In genomic region chr9:81103597-81104471, GRCh38 we compare ENCODE assay signal across 11 cellular contexts.
DNase-seq lines count a peak whose midpoint lies in the region; ATAC-seq and TF ChIP-seq lines count a peak whose summit lies in the region.
"Had no signal": no experiment of that assay in that cellular context is flagged by ENCODE, and none has a peak within 500 bp of the region (broad histone marks: within the 10 kb centered on the region; RNA-seq: fewer than 3 reads in every experiment).

No MANE protein-coding gene starts in this region.

- intact Hi-C loops in right lobe of liver (cut with DNase I), result no loop called here

- no peaks in the 10 kb centered on the region for H3K9me3 ChIP-seq in right lobe of liver

- peaks cover 3 to 17% (median 8%) of the 10 kb centered on the region in 5 experiments for H3K9me3 Mint-ChIP-seq in brain
- H3K9me3 Mint-ChIP-seq in activated naive CD8-positive, alpha-beta T cell treated with anti-CD3 and anti-CD28 coated beads for 36 hours, result no peaks in the 10 kb centered on the region

- CTCF ChIA-PET in GM10248 (lab: Yijun Ruan, JAX), result interaction anchor here (1.2 kb wide), 1 partner anchor 9 kb away, joined by 4 read pairs; no protein-coding TSS in a partner anchor

- H3K27me3 Mint-ChIP-seq in brain, result peaks cover 11% of the 10 kb centered on the region
- no peaks in the 10 kb centered on the region for H3K27me3 Mint-ChIP-seq in activated naive CD8-positive, alpha-beta T cell treated with anti-CD3 and anti-CD28 coated beads for 36 hours

- TF ChIP-seq POLR2A in right lobe of liver (IDR thresholded peaks at IDR 0.05), result no peak

- no peaks in the 10 kb centered on the region for H3K4me1 ChIP-seq in right lobe of liver

- H3K27ac Mint-ChIP-seq in brain, result peak overlapping the region in 1 of 5 experiments; percentile 0
- no peak overlapping the region for H3K27ac Mint-ChIP-seq in activated naive CD8-positive, alpha-beta T cell treated with anti-CD3 and anti-CD28 coated beads for 36 hours

- H3K36me3 Mint-ChIP-seq in brain, result no peaks in the 10 kb centered on the region
- no peaks in the 10 kb centered on the region for H3K36me3 Mint-ChIP-seq in activated naive CD8-positive, alpha-beta T cell treated with anti-CD3 and anti-CD28 coated beads for 36 hours

- H3K36me3 ChIP-seq in right lobe of liver, result no peaks in the 10 kb centered on the region

- WGBS in right lobe of liver (ENCODE audit: insufficient coverage, low coverage, low lambda C conversion rate, missing lambda C conversion rate), result 44% methylated on average over 10 of the region's 10 CpGs

- peaks cover 11% of the 10 kb centered on the region for H3K4me1 Mint-ChIP-seq in brain
- no peaks in the 10 kb centered on the region for H3K4me1 Mint-ChIP-seq in activated naive CD8-positive, alpha-beta T cell treated with anti-CD3 and anti-CD28 coated beads for 36 hours

- H3K4me3 ChIP-seq in right lobe of liver, result no peak overlapping the region
- H3K4me3 ChIP-seq: SK-N-MC had no signal

- no peaks in the 10 kb centered on the region for H3K27me3 ChIP-seq in right lobe of liver

- peak; percentile 21 to 62 for TF ChIP-seq CTCF in brain (conservative IDR thresholded peaks at IDR 0.05)
- peak; percentile 32 to 49 (median 40) for TF ChIP-seq CTCF in right lobe of liver (IDR thresholded peaks at IDR 0.05)
- TF ChIP-seq CTCF in GM10248 (IDR thresholded peaks at IDR 0.05; ENCODE audit: control extremely low read depth, extremely low read depth, low read depth, missing control alignments), result no peak

- H3K4me3 Mint-ChIP-seq in brain, result no peak overlapping the region
- H3K4me3 Mint-ChIP-seq in activated naive CD8-positive, alpha-beta T cell treated with anti-CD3 and anti-CD28 coated beads for 36 hours, result no peak overlapping the region

- POLR2A ChIA-PET in GM10248 (lab: Yijun Ruan, JAX), result no interaction called here

- DNase-seq in COLO668 (lab: John Stamatoyannopoulos, UW; ENCODE audit: unreplicated experiment) (peak; percentile 75), Kasumi-1 (lab: John Stamatoyannopoulos, UW) (peak; percentile 11 to 12), right lobe of liver (no peak), dedifferentiated amniotic fluid mesenchymal stem cell (ENCODE audit: extremely low spot score) (no peak), GM10248 (ENCODE audit: extremely low spot score) (no peak), 8988T (no peak)
- DNase-seq in activated naive CD8-positive, alpha-beta T cell treated with anti-CD3 and anti-CD28 coated beads for 36 hours, result no peak
- DNase-seq: anterior cingulate cortex; stimulated activated naive CD4-positive, alpha-beta T cell treated with Interleukin-2 at 50 U/mL for 16 hours had no signal

- ATAC-seq in right lobe of liver, result peak in 1 of 4 donors; percentile 27

- H3K27ac ChIP-seq in right lobe of liver, result no peak overlapping the region
- H3K27ac ChIP-seq: SK-N-MC had no signal

Comparison
In these comparisons a context has a peak if more than half of its experiments do, and no peak if none do; other contexts are left out.
1. DNase-seq: peak in COLO668 (single experiment) and Kasumi-1 (2 of 2); none in right lobe of liver (0 of 3), dedifferentiated amniotic fluid mesenchymal stem cell (single experiment), GM10248 (single experiment), 8988T (single experiment) and activated naive CD8-positive, alpha-beta T cell treated with anti-CD3 and anti-CD28 coated beads for 36 hours (single experiment).